In genomic region chr6:26175428-26176181, GRCh38 we compare ENCODE assay signal across 8 cellular contexts.
DNase-seq lines count a peak whose midpoint lies in the region; ATAC-seq, FAIRE-seq and TF ChIP-seq lines count a peak whose summit lies in the region.

No MANE protein-coding gene starts in this region.

- H3K4me3 ChIP-seq in Caco-2 (ENCODE audit: low read depth, low read length): no peak overlapping the region
- peak overlapping the region; percentile 74 for H3K4me3 ChIP-seq in OCI-LY7 (ENCODE audit: low read depth, low read length, poor library complexity, severe bottlenecking)
- no peak overlapping the region for H3K4me3 ChIP-seq in astrocyte (ENCODE audit: insufficient read depth, low read depth, low read length)
- H3K4me3 ChIP-seq in tibial artery: no peak overlapping the region

- H3K4me2 ChIP-seq in H9 (ENCODE audit: insufficient read depth, insufficient read length, low read length) (no peak overlapping the region), OCI-LY7 (ENCODE audit: low read length) (peak overlapping the region; percentile 93), astrocyte (ENCODE audit: low read length) (no peak overlapping the region)

- WGBS in H9 (ENCODE audit: extremely low coverage, insufficient read length, low lambda C conversion rate): no CpG with 5 or more reads among the region's 5 CpGs

- no peaks in the 10 kb centered on the region for H3K79me1 ChIP-seq in H9 (ENCODE audit: insufficient read depth, low read depth, low read length, poor library complexity, severe bottlenecking)

- H3K18ac ChIP-seq in H9 (ENCODE audit: insufficient read length, low read depth, low read length): no peak overlapping the region

- DNase-seq in Caco-2 (peak in 1 of 2 experiments; percentile 54), H9 (no peak), OCI-LY7 (ENCODE audit: low spot score) (peak; percentile 79), astrocyte (ENCODE audit: low read depth) (no peak), kidney tubule cell (ENCODE audit: low spot score) (peak; percentile 70), tibial artery (no peak), DMS79 treated with DMSO at 0.1 percent for 48 hours (lab: John Stamatoyannopoulos, UW) (no peak)

- H3K4me1 Mint-ChIP-seq in Caco-2 (ENCODE audit: low read depth, unreplicated experiment): peaks cover 10% of the 10 kb centered on the region
- peaks cover 19 to 31% of the 10 kb centered on the region in 2 experiments for H3K4me1 Mint-ChIP-seq in H9
- H3K4me1 Mint-ChIP-seq in astrocyte (ENCODE audit: low read depth, unreplicated experiment): peaks cover 9% of the 10 kb centered on the region

- no peaks in the 10 kb centered on the region for H3K79me2 ChIP-seq in H9 (ENCODE audit: insufficient read depth, low read length)
- H3K79me2 ChIP-seq in OCI-LY7 (ENCODE audit: insufficient read depth, low read depth, low read length): peaks cover 35% of the 10 kb centered on the region; the same call in 1 of the 2 replicates
- H3K79me2 ChIP-seq in astrocyte (ENCODE audit: insufficient read depth, low read length): no peaks in the 10 kb centered on the region

- H4K8ac ChIP-seq in H9 (replicated peaks; ENCODE audit: insufficient read length, low read depth, low read length): no peak overlapping the region

- peak; percentile 40 to 43 for TF ChIP-seq CTCF in Caco-2 (IDR thresholded peaks at IDR 0.05; ENCODE audit: insufficient read depth in 1 of 2, low read depth in 1 of 2, low read length in 1 of 2, severe bottlenecking in 1 of 2, unreplicated experiment in 1 of 2)
- peak; percentile 88 for TF ChIP-seq CTCF in H9 (conservative IDR thresholded peaks at IDR 0.05)
- peak; percentile 95 for TF ChIP-seq CTCF in OCI-LY7 (conservative IDR thresholded peaks at IDR 0.05; ENCODE audit: low read length)
- TF ChIP-seq CTCF in astrocyte (IDR thresholded peaks at IDR 0.05; ENCODE audit: insufficient read depth, low read depth, low read length): peak; percentile 67
- TF ChIP-seq CTCF in tibial artery (IDR thresholded peaks at IDR 0.05): peak; percentile 60 to 66

- no peak overlapping the region for H3K27ac ChIP-seq in H9 (ENCODE audit: insufficient read length, low read depth, low read length)
- peak overlapping the region; percentile 94 for H3K27ac ChIP-seq in OCI-LY7 (ENCODE audit: low read depth, low read length, poor library complexity, severe bottlenecking)
- no peak overlapping the region for H3K27ac ChIP-seq in astrocyte (ENCODE audit: low read depth, low read length)
- no peak overlapping the region for H3K27ac ChIP-seq in tibial artery

- BruUV-seq in Caco-2 (replicated peaks; lab: Mats Ljungman, UMichigan): no TSS peak
- no TSS peak for BruUV-seq in OCI-LY7 (replicated peaks; lab: Mats Ljungman, UMichigan)

- H3T11ph ChIP-seq in H9 (ENCODE audit: low read length): no peak overlapping the region

- H2BK120ac ChIP-seq in H9 (ENCODE audit: low read depth, low read length, poor library complexity, severe bottlenecking): no peak overlapping the region

- CTCF ChIA-PET in Caco-2 (lab: Charles Lee) (interaction anchor here (0.6 kb wide), 2 partner anchors 47 to 394 kb away, joined by 4 to 5 read pairs; no protein-coding TSS in a partner anchor), OCI-LY7 (lab: Charles Lee; ENCODE audit: unreplicated experiment) (no interaction called here)

- H3K9me3 ChIP-seq in Caco-2: no peaks in the 10 kb centered on the region
- no peaks in the 10 kb centered on the region for H3K9me3 ChIP-seq in H9 (ENCODE audit: control insufficient read depth, low read depth, low read length)
- no peaks in the 10 kb centered on the region for H3K9me3 ChIP-seq in OCI-LY7 (ENCODE audit: low read length)
- H3K9me3 ChIP-seq in astrocyte (ENCODE audit: insufficient read depth, low read depth, low read length): no peaks in the 10 kb centered on the region
- no peaks in the 10 kb centered on the region for H3K9me3 ChIP-seq in tibial artery

- H3K4me1 ChIP-seq in Caco-2 (peaks cover 6% of the 10 kb centered on the region), H9 (ENCODE audit: insufficient read depth, low read length) (peaks cover 2% of the 10 kb centered on the region; the same call in 1 of the 2 replicates), OCI-LY7 (ENCODE audit: insufficient read depth, low read length, poor library complexity, severe bottlenecking) (peaks cover 30% of the 10 kb centered on the region), astrocyte (ENCODE audit: insufficient read depth, low read length) (peaks cover 5% of the 10 kb centered on the region), tibial artery (peaks cover 0 to 9% (median 2%) of the 10 kb centered on the region in 4 donors)

- H3K9me3 Mint-ChIP-seq in Caco-2 (ENCODE audit: unreplicated experiment): no peaks in the 10 kb centered on the region
- no peaks in the 10 kb centered on the region for H3K9me3 Mint-ChIP-seq in H9
- no peaks in the 10 kb centered on the region for H3K9me3 Mint-ChIP-seq in astrocyte (ENCODE audit: unreplicated experiment)

- H2BK20ac ChIP-seq in H9 (ENCODE audit: low read depth, low read length, poor library complexity, severe bottlenecking): no peak overlapping the region

- H2BK15ac ChIP-seq in H9 (ENCODE audit: low read depth, low read length): no peak overlapping the region

- no peak overlapping the region for H3K23ac ChIP-seq in H9 (ENCODE audit: insufficient read length, low read depth, low read length)

- peak overlapping the region; percentile 14 for H3K4me3 Mint-ChIP-seq in Caco-2 (ENCODE audit: unreplicated experiment)
- H3K4me3 Mint-ChIP-seq in H9: peak overlapping the region in 1 of 2 experiments; percentile 57; a peak in 3 of 5 replicates
- H3K4me3 Mint-ChIP-seq in astrocyte (ENCODE audit: unreplicated experiment): peak overlapping the region; percentile 64

- no peak overlapping the region for H2AK5ac ChIP-seq in H9 (ENCODE audit: insufficient read length, low read length)

- intact Hi-C loops in Caco-2 (cut with micrococcal nuclease; ENCODE audit: unreplicated experiment) (no loop called here), OCI-LY7 (cut with micrococcal nuclease; ENCODE audit: unreplicated experiment) (loop anchor here (1.0 to 5.0 kb wide), 5 partner anchors 12 to 422 kb away; partner anchors contain the start of gene ABT1), tibial artery (cut with DNase I; ENCODE audit: low total_unique reads) (no loop called here)

- no peak overlapping the region for H3K4ac ChIP-seq in H9 (ENCODE audit: low read depth, low read length)

- H3K27me3 ChIP-seq in Caco-2 (replicated peaks; ENCODE audit: control insufficient read depth, insufficient read depth, low read length): no peaks in the 10 kb centered on the region
- H3K27me3 ChIP-seq in H9 (ENCODE audit: insufficient read depth, low read length): no peaks in the 10 kb centered on the region
- H3K27me3 ChIP-seq in astrocyte (ENCODE audit: insufficient read depth, low read length): no peaks in the 10 kb centered on the region
- H3K27me3 ChIP-seq in tibial artery: no peaks in the 10 kb centered on the region

- H3K56ac ChIP-seq in H9 (ENCODE audit: insufficient read length, low read depth, low read length): no peak overlapping the region

- no peak overlapping the region for H3K14ac ChIP-seq in H9 (ENCODE audit: insufficient read depth, low read length)

- H4K20me1 ChIP-seq in H9 (ENCODE audit: control insufficient read depth, insufficient read depth, insufficient read length): no peaks in the 10 kb centered on the region
- no peaks in the 10 kb centered on the region for H4K20me1 ChIP-seq in OCI-LY7 (ENCODE audit: insufficient read depth, low read length)
- H4K20me1 ChIP-seq in astrocyte (ENCODE audit: insufficient read depth, low read length): no peaks in the 10 kb centered on the region

- no peak overlapping the region for H4K5ac ChIP-seq in H9 (ENCODE audit: insufficient read length, low read depth, low read length)

- H2AFZ ChIP-seq in H9 (ENCODE audit: low read length) (no peak overlapping the region), OCI-LY7 (ENCODE audit: low read length) (no peak overlapping the region), astrocyte (ENCODE audit: low read depth, low read length) (no peak overlapping the region)

- H3K27me3 Mint-ChIP-seq in Caco-2 (ENCODE audit: insufficient read depth, unreplicated experiment) (no peaks in the 10 kb centered on the region), H9 (ENCODE audit: low read depth) (no peaks in the 10 kb centered on the region), astrocyte (ENCODE audit: low read depth, unreplicated experiment) (no peaks in the 10 kb centered on the region)

- no peak overlapping the region for H3K9ac ChIP-seq in H9 (ENCODE audit: extremely low read depth, insufficient read length, low read length)
- peak overlapping the region; percentile 10 for H3K9ac ChIP-seq in astrocyte (ENCODE audit: low read length)

- H3K27ac Mint-ChIP-seq in Caco-2 (ENCODE audit: unreplicated experiment) (no peak overlapping the region), H9 (peak overlapping the region in 1 of 3 experiments; percentile 87; a peak in 2 of 7 replicates), astrocyte (ENCODE audit: unreplicated experiment) (no peak overlapping the region)

- POLR2A ChIA-PET in Caco-2 (lab: Charles Lee): interaction anchor here (0.6 kb wide), 3 partner anchors 13 to 1023 kb away, joined by 5 to 8 read pairs (median 6); a partner anchor contains a TSS
- POLR2A ChIA-PET in OCI-LY7 (lab: Charles Lee): interaction anchor here (0.7 to 2.1 kb wide), 12 partner anchors 13 to 99 kb away, joined by 3 to 14 read pairs (median 4); a partner anchor contains a TSS

- no peak overlapping the region for H4K91ac ChIP-seq in H9 (ENCODE audit: insufficient read length, low read depth, low read length)

- no peak for ATAC-seq in HG02798 (IDR thresholded peaks at IDR 0.05; ENCODE audit: poor library complexity, unreplicated experiment)

- H3K36me3 ChIP-seq in Caco-2 (ENCODE audit: control insufficient read depth, insufficient read depth, low read length): no peaks in the 10 kb centered on the region
- no peaks in the 10 kb centered on the region for H3K36me3 ChIP-seq in OCI-LY7 (ENCODE audit: insufficient read depth, low read length)
- H3K36me3 ChIP-seq in astrocyte (ENCODE audit: insufficient read depth, low read length): no peaks in the 10 kb centered on the region
- H3K36me3 ChIP-seq in tibial artery: no peaks in the 10 kb centered on the region

- H2BK5ac ChIP-seq in H9 (ENCODE audit: insufficient read length, low read length): no peak overlapping the region

- peak; percentile 89 for FAIRE-seq in astrocyte (lab: Jason Lieb, UNC)

- no peaks in the 10 kb centered on the region for H3K9me2 ChIP-seq in OCI-LY7 (ENCODE audit: insufficient read depth, low read length)

- H2BK12ac ChIP-seq in H9 (ENCODE audit: insufficient read length, low read depth, low read length): no peak overlapping the region

- peaks cover 19% of the 10 kb centered on the region for H3K36me3 Mint-ChIP-seq in Caco-2 (ENCODE audit: insufficient read depth, unreplicated experiment)
- H3K36me3 Mint-ChIP-seq in H9 (ENCODE audit: insufficient read depth in 1 of 3, low read depth in 3 of 3): peaks cover 0 to 6% (median 0%) of the 10 kb centered on the region in 3 experiments; a peak in 3 of 7 replicates
- H3K36me3 Mint-ChIP-seq in astrocyte (ENCODE audit: low read depth, unreplicated experiment): no peaks in the 10 kb centered on the region

- peaks cover 6% of the 10 kb centered on the region for H3K23me2 ChIP-seq in H9 (ENCODE audit: insufficient read length, low read depth, low read length, poor library complexity, severe bottlenecking)

Comparison
In these comparisons a context has a peak if more than half of its experiments do, and no peak if none do; other contexts are left out.
1. DNase-seq: peak in OCI-LY7 (single experiment) and kidney tubule cell (single experiment); none in H9 (single experiment), astrocyte (single experiment), tibial artery (0 of 2) and DMS79 treated with DMSO at 0.1 percent for 48 hours (single experiment).
2. CTCF ChIP-seq: peak in every context shown above with its lines; median percentile 95 in OCI-LY7; 88 in H9; 67 in astrocyte; 63 in tibial artery; 42 in Caco-2.